ENCODE assay signal across 36 cellular contexts in the genomic region with DNA sequence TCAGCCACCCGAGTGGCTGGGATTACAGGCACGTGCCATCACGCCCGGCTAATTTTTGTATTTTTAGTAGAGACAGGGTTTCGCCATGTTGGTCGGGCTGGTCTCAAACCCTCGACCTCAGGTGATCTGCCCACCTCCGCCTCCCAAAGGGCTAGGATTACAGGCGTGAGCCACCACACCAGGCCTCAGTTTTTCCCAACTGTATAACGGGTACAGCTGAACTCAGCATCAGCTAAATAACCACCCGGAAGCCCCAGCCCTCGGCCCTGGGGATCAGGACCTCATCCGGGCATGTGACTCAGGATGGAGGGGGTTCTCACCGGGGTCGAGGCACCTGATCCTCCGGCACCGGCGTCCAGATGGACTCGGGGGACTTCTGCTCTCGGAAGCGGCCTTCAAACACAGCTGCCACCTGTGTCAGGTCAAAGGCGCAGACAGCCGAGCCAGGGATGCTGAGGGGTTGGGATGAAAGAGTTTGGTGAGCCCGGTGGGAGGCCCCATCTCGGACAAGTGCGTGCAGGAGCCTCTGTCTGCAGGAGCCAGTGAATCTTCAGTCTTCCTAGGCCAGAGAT. TPM values are rescaled to one million over a fixed set of nuclear protein-coding genes. Genes with fewer than 3 reads are reported as not detected.
"Had no signal": no experiment of that assay in that cellular context is flagged by ENCODE, and none has a peak within 500 bp of the region (broad histone marks: within the 10 kb centered on the region; RNA-seq: fewer than 3 reads in every experiment).

No MANE protein-coding gene starts in this region.

- H3K4me1 Mint-ChIP-seq: activated CD4-positive, alpha-beta memory T cell treated with anti-CD3 and anti-CD28 coated beads, Interleukin-2, amount 10 ng/mL, durations not matched to agents 7 days and 5 days; activated CD4-positive, alpha-beta T cell treated with anti-CD3 and anti-CD28 coated beads for 36 hours; activated CD4-positive, alpha-beta T cell treated with anti-CD3 and anti-CD28 coated beads, Interleukin-2, amount 10 ng/mL, durations not matched to agents 7 days and 5 days; activated CD8-positive, alpha-beta memory T cell treated with anti-CD3 and anti-CD28 coated beads, Interleukin-2, amount 10 ng/mL, durations not matched to agents 7 days and 5 days; activated naive CD4-positive, alpha-beta T cell treated with anti-CD3 and anti-CD28 coated beads, Interleukin-2, amount 10 ng/mL, durations not matched to agents 7 days and 5 days; activated naive CD4-positive, alpha-beta T cell treated with anti-CD3 and anti-CD28 coated beads, Interleukin-2, amount 50 U/mL, for 24 hours; activated naive CD8-positive, alpha-beta T cell treated with anti-CD3 and anti-CD28 coated beads, Interleukin-2, amount 10 ng/mL, durations not matched to agents 7 days and 5 days; activated naive CD8-positive, alpha-beta T cell treated with anti-CD3 and anti-CD28 coated beads, Interleukin-2, amount 50 U/mL, for 24 hours; brain; central memory CD8-positive, alpha-beta T cell; WTC11 had no signal

- H3K36me3 Mint-ChIP-seq: activated CD8-positive, alpha-beta memory T cell treated with anti-CD3 and anti-CD28 coated beads, Interleukin-2, amount 10 ng/mL, durations not matched to agents 7 days and 5 days; activated naive CD4-positive, alpha-beta T cell treated with anti-CD3 and anti-CD28 coated beads, Interleukin-2, amount 10 ng/mL, durations not matched to agents 7 days and 5 days; activated naive CD4-positive, alpha-beta T cell treated with anti-CD3 and anti-CD28 coated beads, Interleukin-2, amount 50 U/mL, for 24 hours; activated naive CD8-positive, alpha-beta T cell; activated naive CD8-positive, alpha-beta T cell treated with anti-CD3 and anti-CD28 coated beads, Interleukin-2, amount 10 ng/mL, durations not matched to agents 7 days and 5 days had no signal

- H3K27me3 Mint-ChIP-seq: activated CD4-positive, alpha-beta memory T cell treated with anti-CD3 and anti-CD28 coated beads, Interleukin-2, amount 10 ng/mL, durations not matched to agents 7 days and 5 days; activated CD4-positive, alpha-beta T cell treated with anti-CD3 and anti-CD28 coated beads, Interleukin-2, amount 10 ng/mL, durations not matched to agents 7 days and 5 days; activated CD8-positive, alpha-beta memory T cell treated with anti-CD3 and anti-CD28 coated beads, Interleukin-2, amount 10 ng/mL, durations not matched to agents 7 days and 5 days; activated naive CD4-positive, alpha-beta T cell treated with anti-CD3 and anti-CD28 coated beads, Interleukin-2, amount 10 ng/mL, durations not matched to agents 7 days and 5 days; activated naive CD4-positive, alpha-beta T cell treated with anti-CD3 and anti-CD28 coated beads, Interleukin-2, amount 50 U/mL, for 24 hours; activated naive CD8-positive, alpha-beta T cell treated with anti-CD3 and anti-CD28 coated beads, Interleukin-2, amount 10 ng/mL, durations not matched to agents 7 days and 5 days; brain had no signal

- H3K27ac Mint-ChIP-seq: activated CD4-positive, alpha-beta memory T cell treated with anti-CD3 and anti-CD28 coated beads, Interleukin-2, amount 10 ng/mL, durations not matched to agents 7 days and 5 days; activated CD4-positive, alpha-beta T cell treated with anti-CD3 and anti-CD28 coated beads for 36 hours; activated CD4-positive, alpha-beta T cell treated with anti-CD3 and anti-CD28 coated beads, Interleukin-2, amount 10 ng/mL, durations not matched to agents 7 days and 5 days; activated CD8-positive, alpha-beta memory T cell treated with anti-CD3 and anti-CD28 coated beads, Interleukin-2, amount 10 ng/mL, durations not matched to agents 7 days and 5 days; activated CD8-positive, alpha-beta T cell treated with anti-CD3 and anti-CD28 coated beads, Interleukin-2, amount 10 ng/mL, durations not matched to agents 7 days and 5 days; activated naive CD4-positive, alpha-beta T cell treated with anti-CD3 and anti-CD28 coated beads, Interleukin-2, amount 10 ng/mL, durations not matched to agents 7 days and 5 days; activated naive CD8-positive, alpha-beta T cell; activated naive CD8-positive, alpha-beta T cell treated with anti-CD3 and anti-CD28 coated beads, Interleukin-2, amount 50 U/mL, for 24 hours; activated T-cell treated with anti-CD3 and anti-CD28 coated beads, Interleukin-2, amount 50 U/mL, for 24 hours; activated T-helper 2 cell treated with anti-CD3 and anti-CD28 coated beads, Interferon-gamma antibody, Interleukin-2, Interleukin-4, amounts not matched to agents 10 μg/mL and 5 μg/mL and 100 μg/mL, durations not matched to agents 14 hours and 24 hours and 36 hours; brain; T-helper 1 cell treated with Interleukin-12 subunit alpha and Interleukin-12 subunit beta and Interleukin-4 antibody, amounts not matched to agents 30 μg/mL and 1 μg/mL, for 36 hours; T-helper 2 cell treated with Interferon-gamma antibody and Interleukin-4, amounts not matched to agents 5 μg/mL and 100 μg/mL, for 36 hours; WTC11 had no signal

- H3K4me3 Mint-ChIP-seq: activated CD4-positive, alpha-beta memory T cell treated with anti-CD3 and anti-CD28 coated beads, Interleukin-2, amount 10 ng/mL, durations not matched to agents 7 days and 5 days; activated CD4-positive, alpha-beta T cell treated with anti-CD3 and anti-CD28 coated beads for 36 hours; activated CD4-positive, alpha-beta T cell treated with anti-CD3 and anti-CD28 coated beads, Interleukin-2, amount 10 ng/mL, durations not matched to agents 7 days and 5 days; activated CD8-positive, alpha-beta memory T cell treated with anti-CD3 and anti-CD28 coated beads, Interleukin-2, amount 10 ng/mL, durations not matched to agents 7 days and 5 days; activated CD8-positive, alpha-beta T cell treated with anti-CD3 and anti-CD28 coated beads, Interleukin-2, amount 10 ng/mL, durations not matched to agents 7 days and 5 days; activated naive CD4-positive, alpha-beta T cell treated with anti-CD3 and anti-CD28 coated beads, Interleukin-2, amount 10 ng/mL, durations not matched to agents 7 days and 5 days; activated naive CD4-positive, alpha-beta T cell treated with anti-CD3 and anti-CD28 coated beads, Interleukin-2, amount 50 U/mL, for 24 hours; activated naive CD8-positive, alpha-beta T cell; activated naive CD8-positive, alpha-beta T cell treated with anti-CD3 and anti-CD28 coated beads, Interleukin-2, amount 10 ng/mL, durations not matched to agents 7 days and 5 days; activated naive CD8-positive, alpha-beta T cell treated with anti-CD3 and anti-CD28 coated beads, Interleukin-2, amount 50 U/mL, for 24 hours; activated T-cell treated with anti-CD3 and anti-CD28 coated beads, Interleukin-2, amount 50 U/mL, for 24 hours; brain; central memory CD8-positive, alpha-beta T cell; T-helper 1 cell treated with Interleukin-12 subunit alpha and Interleukin-12 subunit beta and Interleukin-4 antibody, amounts not matched to agents 30 μg/mL and 1 μg/mL, for 36 hours; T-helper 2 cell treated with Interferon-gamma antibody and Interleukin-4, amounts not matched to agents 5 μg/mL and 100 μg/mL, for 36 hours; WTC11 had no signal

- DNase-seq: activated CD4-positive, alpha-beta memory T cell treated with anti-CD3 and anti-CD28 coated beads, Interleukin-2, amount 10 ng/mL, durations not matched to agents 7 days and 5 days; activated CD4-positive, alpha-beta T cell treated with anti-CD3 and anti-CD28 coated beads for 1 hour; activated CD4-positive, alpha-beta T cell treated with anti-CD3 and anti-CD28 coated beads for 36 hours; activated CD4-positive, alpha-beta T cell treated with anti-CD3 and anti-CD28 coated beads for 48 hours; activated CD4-positive, alpha-beta T cell treated with anti-CD3 and anti-CD28 coated beads, Interleukin-2, amount 10 ng/mL, durations not matched to agents 7 days and 5 days; activated CD4-positive, alpha-beta T cell treated with anti-CD3 and anti-CD28 coated beads, Interleukin-2, amount 50 U/mL, for 48 hours; activated CD4-positive, CD25-positive, alpha-beta regulatory T cell; activated CD8-positive, alpha-beta memory T cell treated with anti-CD3 and anti-CD28 coated beads for 24 hours; activated CD8-positive, alpha-beta memory T cell treated with anti-CD3 and anti-CD28 coated beads, Interleukin-2, amount 10 ng/mL, durations not matched to agents 7 days and 5 days; activated CD8-positive, alpha-beta memory T cell treated with anti-CD3 and anti-CD28 coated beads, Interleukin-2, amount 50 U/mL, for 48 hours; activated CD8-positive, alpha-beta T cell treated with anti-CD3 and anti-CD28 coated beads, Interleukin-2, amount 10 ng/mL, durations not matched to agents 7 days and 5 days; activated effector memory CD4-positive, alpha-beta T cell treated with Interleukin-2 at 50 U/mL for 16 hours; activated gamma-delta T cell; activated naive CD4-positive, alpha-beta T cell treated with anti-CD3 and anti-CD28 coated beads, Interleukin-2, amount 10 ng/mL, durations not matched to agents 7 days and 5 days; activated naive CD4-positive, alpha-beta T cell treated with Interleukin-2 at 50 U/mL for 16 hours; activated naive CD8-positive, alpha-beta T cell treated with anti-CD3 and anti-CD28 coated beads, Interleukin-2, amount 10 ng/mL, durations not matched to agents 7 days and 5 days; activated naive CD8-positive, alpha-beta T cell treated with anti-CD3 and anti-CD28 coated beads, Interleukin-2, amount 50 U/mL, for 24 hours; activated T-cell treated with anti-CD3 and anti-CD28 coated beads, Interleukin-2, amount 50 U/mL, for 24 hours; activated T-cell treated with anti-CD3 and anti-CD28 coated beads, Interleukin-2, amount 50 U/mL, for 48 hours; amygdala; anterior cingulate cortex; caudate nucleus; cerebellar nuclear complex; T-helper 2 cell; T-helper 9 cell; WERI-Rb-1 had no signal

- H3K9me3 Mint-ChIP-seq: activated CD4-positive, alpha-beta memory T cell treated with anti-CD3 and anti-CD28 coated beads, Interleukin-2, amount 10 ng/mL, durations not matched to agents 7 days and 5 days; activated CD4-positive, alpha-beta T cell treated with anti-CD3 and anti-CD28 coated beads, Interleukin-2, amount 10 ng/mL, durations not matched to agents 7 days and 5 days; activated naive CD4-positive, alpha-beta T cell treated with anti-CD3 and anti-CD28 coated beads, Interleukin-2, amount 10 ng/mL, durations not matched to agents 7 days and 5 days; activated naive CD4-positive, alpha-beta T cell treated with anti-CD3 and anti-CD28 coated beads, Interleukin-2, amount 50 U/mL, for 24 hours; activated naive CD8-positive, alpha-beta T cell treated with anti-CD3 and anti-CD28 coated beads, Interleukin-2, amount 10 ng/mL, durations not matched to agents 7 days and 5 days; activated naive CD8-positive, alpha-beta T cell treated with anti-CD3 and anti-CD28 coated beads, Interleukin-2, amount 50 U/mL, for 24 hours; activated T-cell treated with anti-CD3 and anti-CD28 coated beads, Interleukin-2, amount 50 U/mL, for 24 hours; activated T-helper 2 cell treated with anti-CD3 and anti-CD28 coated beads, Interferon-gamma antibody, Interleukin-2, Interleukin-4, amounts not matched to agents 10 μg/mL and 5 μg/mL and 100 μg/mL, durations not matched to agents 14 hours and 24 hours and 36 hours; central memory CD8-positive, alpha-beta T cell; T-helper 1 cell treated with Interleukin-12 subunit alpha and Interleukin-12 subunit beta and Interleukin-4 antibody, amounts not matched to agents 30 μg/mL and 1 μg/mL, for 36 hours; T-helper 2 cell treated with Interferon-gamma antibody and Interleukin-4, amounts not matched to agents 5 μg/mL and 100 μg/mL, for 36 hours; WTC11 had no signal

- ATAC-seq: activated CD4-positive, alpha-beta T cell treated with anti-CD3 and anti-CD28 coated beads for 36 hours; activated CD4-positive, CD25-positive, alpha-beta regulatory T cell treated with anti-CD3 and anti-CD28 coated beads, Interleukin-2, amount 50 U/mL, for 24 hours; activated CD8-positive, alpha-beta memory T cell treated with anti-CD3 and anti-CD28 coated beads, Interleukin-2, amount 10 ng/mL, durations not matched to agents 7 days and 5 days; activated CD8-positive, alpha-beta T cell treated with anti-CD3 and anti-CD28 coated beads, Interleukin-2, amount 10 ng/mL, durations not matched to agents 7 days and 5 days; activated naive CD8-positive, alpha-beta T cell treated with anti-CD3 and anti-CD28 coated beads, Interleukin-2, amount 50 U/mL, for 24 hours; WTC11 had no signal

RNA-seq across cellular contexts. Expression of a gene that starts 8.9 kb away (rescaled TPM):
- total RNA-seq: activated CD4-positive, alpha-beta memory T cell treated with anti-CD3 and anti-CD28 coated beads, Interleukin-2, amount 10 ng/mL, durations not matched to agents 7 days and 5 days; activated CD4-positive, alpha-beta T cell treated with anti-CD3 and anti-CD28 coated beads for 36 hours; activated CD4-positive, alpha-beta T cell treated with anti-CD3 and anti-CD28 coated beads, Interleukin-2, amount 10 ng/mL, durations not matched to agents 7 days and 5 days; activated CD8-positive, alpha-beta memory T cell treated with anti-CD3 and anti-CD28 coated beads, Interleukin-2, amount 10 ng/mL, durations not matched to agents 7 days and 5 days; activated CD8-positive, alpha-beta T cell treated with anti-CD3 and anti-CD28 coated beads, Interleukin-2, amount 10 ng/mL, durations not matched to agents 7 days and 5 days; activated T-helper 2 cell treated with anti-CD3 and anti-CD28 coated beads, Interferon-gamma antibody, Interleukin-2, Interleukin-4, amounts not matched to agents 10 μg/mL and 5 μg/mL and 100 μg/mL, durations not matched to agents 14 hours and 24 hours and 36 hours had no signal

RNA-seq across cellular contexts. Expression of a gene that starts 10.7 kb away (rescaled TPM):
- total RNA-seq: activated CD8-positive, alpha-beta T cell treated with anti-CD3 and anti-CD28 coated beads, Interleukin-2, amount 10 ng/mL, durations not matched to agents 7 days and 5 days; activated naive CD8-positive, alpha-beta T cell treated with anti-CD3 and anti-CD28 coated beads, Interleukin-2, amount 10 ng/mL, durations not matched to agents 7 days and 5 days had no signal

RNA-seq across cellular contexts. Expression of a gene that starts 15.5 kb away (rescaled TPM):
- total RNA-seq: activated CD4-positive, alpha-beta memory T cell treated with anti-CD3 and anti-CD28 coated beads, Interleukin-2, amount 10 ng/mL, durations not matched to agents 7 days and 5 days; activated CD4-positive, alpha-beta T cell treated with anti-CD3 and anti-CD28 coated beads for 36 hours; activated CD4-positive, alpha-beta T cell treated with anti-CD3 and anti-CD28 coated beads, Interleukin-2, amount 10 ng/mL, durations not matched to agents 7 days and 5 days; activated CD8-positive, alpha-beta memory T cell treated with anti-CD3 and anti-CD28 coated beads, Interleukin-2, amount 10 ng/mL, durations not matched to agents 7 days and 5 days; activated CD8-positive, alpha-beta T cell treated with anti-CD3 and anti-CD28 coated beads, Interleukin-2, amount 10 ng/mL, durations not matched to agents 7 days and 5 days; bronchial epithelial cell had no signal

RNA-seq across cellular contexts. Expression of a gene that starts 32.3 kb away (rescaled TPM):
- total RNA-seq: activated CD4-positive, alpha-beta memory T cell treated with anti-CD3 and anti-CD28 coated beads, Interleukin-2, amount 10 ng/mL, durations not matched to agents 7 days and 5 days; activated CD4-positive, alpha-beta T cell treated with anti-CD3 and anti-CD28 coated beads for 36 hours; activated CD4-positive, alpha-beta T cell treated with anti-CD3 and anti-CD28 coated beads, Interleukin-2, amount 10 ng/mL, durations not matched to agents 7 days and 5 days; activated CD8-positive, alpha-beta memory T cell treated with anti-CD3 and anti-CD28 coated beads, Interleukin-2, amount 10 ng/mL, durations not matched to agents 7 days and 5 days; activated CD8-positive, alpha-beta T cell treated with anti-CD3 and anti-CD28 coated beads, Interleukin-2, amount 10 ng/mL, durations not matched to agents 7 days and 5 days had no signal
